Comparison of ENCODE assay signal across 8 cellular contexts in the genomic region with DNA sequence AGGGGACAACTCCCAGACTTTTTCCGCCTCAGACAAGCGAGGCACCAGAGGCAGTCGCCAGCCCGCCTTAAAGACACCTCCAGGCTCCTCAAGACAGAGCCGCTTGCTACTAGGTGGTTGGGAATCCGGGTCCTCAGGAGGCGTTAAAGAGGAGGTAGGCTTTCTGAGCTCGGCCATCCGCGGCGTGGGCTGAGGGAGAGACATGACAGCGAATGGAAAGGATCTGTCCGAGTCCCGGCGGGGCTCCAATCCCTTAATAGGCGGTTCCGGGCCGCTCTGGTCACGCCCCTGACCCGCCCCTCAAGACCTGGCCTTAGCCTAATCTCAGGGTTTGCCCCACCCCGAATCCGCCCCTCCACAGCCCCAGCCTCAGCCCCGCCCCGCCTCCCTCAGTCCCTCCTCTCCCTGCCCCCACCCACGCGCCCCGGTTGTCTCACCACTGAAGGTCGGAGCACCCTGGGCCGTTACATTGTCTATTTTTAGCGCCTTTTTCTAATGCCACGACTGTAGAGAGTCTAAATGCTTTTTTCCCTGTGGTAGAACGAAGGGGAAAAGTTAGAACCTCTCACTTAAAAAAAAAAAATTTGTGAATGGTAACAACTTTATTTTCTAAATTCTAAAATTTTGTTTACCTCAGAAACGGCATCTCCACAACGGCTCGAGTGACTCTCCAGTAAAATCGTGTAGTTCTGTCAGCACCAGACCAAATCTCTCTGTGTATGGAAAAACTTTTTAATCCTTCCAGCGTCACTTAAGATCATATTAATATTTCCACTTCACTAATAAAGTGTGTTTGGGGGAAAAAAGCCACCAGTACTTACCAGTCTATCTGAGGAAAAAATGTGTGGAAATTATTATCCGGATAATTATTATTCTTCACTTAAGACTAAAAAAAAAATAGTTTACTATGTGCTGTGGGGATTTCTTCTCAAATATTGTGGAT. TPM values are rescaled to one million over a fixed set of nuclear protein-coding genes. Genes with fewer than 3 reads are reported as not detected.
DNase-seq lines count a peak whose midpoint lies in the region; ATAC-seq and TF ChIP-seq lines count a peak whose summit lies in the region.

A gene (minus strand): TSS at position 229 of the 943 bp plus-strand sequence. CDS start 25 bp downstream, at position 204.

- H3K36me3 Mint-ChIP-seq in chondrocyte (ENCODE audit: low read depth) = no peaks in the 10 kb centered on the region

- H3K9me3 Mint-ChIP-seq in chondrocyte (ENCODE audit: low read depth) = no peaks in the 10 kb centered on the region

- H3K9me3 ChIP-seq in NT2/D1 (ENCODE audit: insufficient read depth, low read length) = no peaks in the 10 kb centered on the region

- peaks cover 52% of the 10 kb centered on the region for H3K27me3 Mint-ChIP-seq in chondrocyte (ENCODE audit: low read depth)

- ATAC-seq in GM19324 (IDR thresholded peaks at IDR 0.05; ENCODE audit: low FRiP score, unreplicated experiment) (peak; percentile 90), HG03159 (IDR thresholded peaks at IDR 0.05; ENCODE audit: unreplicated experiment) (peak; percentile 78)

- peak within 1 kb of the TSS; percentile 26 for H3K4me3 ChIP-seq in NT2/D1 (ENCODE audit: insufficient read length, low read depth)

- no peaks in the 10 kb centered on the region for H3K36me3 ChIP-seq in NT2/D1 (ENCODE audit: insufficient read depth, insufficient read length, low read length)

- no peaks in the 10 kb centered on the region for H3K27me3 ChIP-seq in NT2/D1 (ENCODE audit: insufficient read depth, insufficient read length)

- no peak within 1 kb of the TSS for H3K27ac Mint-ChIP-seq in chondrocyte (ENCODE audit: unreplicated experiment)

- peaks cover 13% of the 10 kb centered on the region for H3K4me1 Mint-ChIP-seq in chondrocyte (ENCODE audit: low read depth)

- DNase-seq in DMS53 treated with DMSO at 0.1 percent for 48 hours (lab: John Stamatoyannopoulos, UW; ENCODE audit: unreplicated experiment) (peak; percentile 50), NT2/D1 (ENCODE audit: low read depth, low spot score) (peak; percentile 76), chondrocyte (ENCODE audit: low spot score) (no peak), left kidney (ENCODE audit: low read depth, low spot score) (peak; percentile 95), NCI-H2029 treated with DMSO at 0.1 percent for 48 hours (lab: John Stamatoyannopoulos, UW) (no peak)
- peak; percentile 56 for DNase-seq in stimulated activated CD8-positive, alpha-beta memory T cell treated with anti-CD3 and anti-CD28 coated beads, Interleukin-4, amount 100 ng/mL, for 48 hours

- no peak for TF ChIP-seq CTCF in chondrocyte (IDR thresholded peaks at IDR 0.05)

- peak within 1 kb of the TSS; percentile 64 for H3K4me3 Mint-ChIP-seq in chondrocyte (ENCODE audit: unreplicated experiment)

- H3K4me1 ChIP-seq in NT2/D1 (ENCODE audit: insufficient read depth, insufficient read length) = no peaks in the 10 kb centered on the region

- peak within 1 kb of the TSS; percentile 72 for H3K9ac ChIP-seq in NT2/D1 (ENCODE audit: insufficient read length, low read depth)

RNA-seq across cellular contexts. Expression of the gene that starts here (rescaled TPM):
- not detected in 3 replicates for total RNA-seq in chondrocyte

Comparison
In these comparisons a context has a peak if more than half of its experiments do, and no peak if none do; other contexts are left out.
1. DNase-seq: peak in DMS53 treated with DMSO at 0.1 percent for 48 hours (single experiment), NT2/D1 (single experiment), left kidney (single experiment) and stimulated activated CD8-positive, alpha-beta memory T cell treated with anti-CD3 and anti-CD28 coated beads, Interleukin-4, amount 100 ng/mL, for 48 hours (single experiment); none in chondrocyte (single experiment) and NCI-H2029 treated with DMSO at 0.1 percent for 48 hours (single experiment).